2 cellular contexts compared by ENCODE assay signal in the genomic region with DNA sequence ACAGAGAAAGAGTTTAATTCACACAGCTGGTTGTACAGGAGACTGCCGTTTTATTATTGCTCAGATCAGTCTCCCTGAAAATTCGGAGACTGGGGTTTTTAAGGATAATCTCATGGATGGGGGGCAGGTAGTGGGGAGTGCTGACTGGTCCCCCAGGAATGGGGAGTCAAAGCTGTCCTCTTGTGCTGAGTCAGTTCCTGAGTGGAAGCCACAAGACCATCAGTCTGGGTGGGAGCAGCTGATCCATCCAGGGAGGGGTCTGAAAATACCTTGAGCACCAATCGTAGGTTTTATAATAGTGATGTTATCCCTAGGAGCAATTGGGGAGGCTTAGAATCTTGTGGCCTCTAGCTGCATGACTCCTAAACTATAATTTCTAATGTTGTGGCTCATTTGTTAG.
TF ChIP-seq lines count a peak whose summit lies in the region.

No MANE protein-coding gene starts in this region.

TF ChIP-seq in IMR-90, 13 proteins besides CTCF, POLR2A, EP300 and RAD21:
- TF ChIP-seq BHLHE40 (IDR thresholded peaks at IDR 0.05; ENCODE audit: low read depth, low read length) (no peak), MXI1 (IDR thresholded peaks at IDR 0.05; ENCODE audit: borderline replicate concordance, low read depth, low read length) (no peak), RFX5 (IDR thresholded peaks at IDR 0.05; ENCODE audit: low read depth, low read length) (no peak), MAZ (IDR thresholded peaks at IDR 0.05; ENCODE audit: borderline replicate concordance, low read depth, low read length) (no peak), RCOR1 (IDR thresholded peaks at IDR 0.05; ENCODE audit: insufficient replicate concordance, low read length) (no peak), CEBPB (IDR thresholded peaks at IDR 0.05; ENCODE audit: low read depth, low read length) (no peak), ELK1 (IDR thresholded peaks at IDR 0.05; ENCODE audit: borderline replicate concordance, low read depth, low read length) (no peak)
TF ChIP-seq in IMR-90: peak in this region for 0.

TF ChIP-seq in H1, 55 proteins besides CTCF, POLR2A, EP300 and RAD21:
- TF ChIP-seq SP1 (IDR thresholded peaks at IDR 0.05; ENCODE audit: low read depth, low read length) (no peak), SIRT6 (IDR thresholded peaks at IDR 0.05; ENCODE audit: low read length) (no peak), BCL11A (IDR thresholded peaks at IDR 0.05; ENCODE audit: low read depth in 2 of 2, low read length in 2 of 2) (no peak)
